Comparison of ENCODE assay signal across 10 cellular contexts in genomic region chr5:138280915-138281314, GRCh38. TPM values are rescaled to one million over a fixed set of nuclear protein-coding genes. Genes with fewer than 3 reads are reported as not detected.
"Had no signal": no experiment of that assay in that cellular context is flagged by ENCODE, and none has a peak within 500 bp of the region (broad histone marks: within the 10 kb centered on the region; RNA-seq: fewer than 3 reads in every experiment).

No MANE protein-coding gene starts in this region.

- H3K27ac ChIP-seq: GM23248 had no signal

- H3K27me3 Mint-ChIP-seq: IgD-negative memory B cell had no signal

- H3K9me3 ChIP-seq: HAP-1 had no signal

- H3K4me3 Mint-ChIP-seq: IgD-negative memory B cell had no signal

- FAIRE-seq: HTR-8/SVneo had no signal

- H2AFZ ChIP-seq: GM23248 had no signal

- DNase-seq: GM23248, GOT3, H7, KG1 had no signal

- H3K36me3 Mint-ChIP-seq: IgD-negative memory B cell had no signal

- ATAC-seq: HCT116 had no signal

- H3K9me3 Mint-ChIP-seq: IgD-negative memory B cell had no signal

- H3K4me1 Mint-ChIP-seq: IgD-negative memory B cell had no signal

- H3K27ac Mint-ChIP-seq: IgD-negative memory B cell had no signal

- H3K4me3 ChIP-seq: GM23248, HAP-1 had no signal

- H3K9ac ChIP-seq: GM23248 had no signal

- H3K4me1 ChIP-seq: HAP-1 had no signal

RNA-seq across cellular contexts. Expression of gene GFRA3, which starts 6.5 kb away (rescaled TPM):
- total RNA-seq: GM23248, H4, HT-29 had no signal
- polyA plus RNA-seq: GM23248, IgD-negative memory B cell had no signal

RNA-seq across cellular contexts. Expression of gene CDC25C, which starts 50.7 kb away (rescaled TPM):
- polyA plus RNA-seq: IgD-negative memory B cell had no signal
